ENCODE assay signal across 32 cellular contexts in the genomic region with DNA sequence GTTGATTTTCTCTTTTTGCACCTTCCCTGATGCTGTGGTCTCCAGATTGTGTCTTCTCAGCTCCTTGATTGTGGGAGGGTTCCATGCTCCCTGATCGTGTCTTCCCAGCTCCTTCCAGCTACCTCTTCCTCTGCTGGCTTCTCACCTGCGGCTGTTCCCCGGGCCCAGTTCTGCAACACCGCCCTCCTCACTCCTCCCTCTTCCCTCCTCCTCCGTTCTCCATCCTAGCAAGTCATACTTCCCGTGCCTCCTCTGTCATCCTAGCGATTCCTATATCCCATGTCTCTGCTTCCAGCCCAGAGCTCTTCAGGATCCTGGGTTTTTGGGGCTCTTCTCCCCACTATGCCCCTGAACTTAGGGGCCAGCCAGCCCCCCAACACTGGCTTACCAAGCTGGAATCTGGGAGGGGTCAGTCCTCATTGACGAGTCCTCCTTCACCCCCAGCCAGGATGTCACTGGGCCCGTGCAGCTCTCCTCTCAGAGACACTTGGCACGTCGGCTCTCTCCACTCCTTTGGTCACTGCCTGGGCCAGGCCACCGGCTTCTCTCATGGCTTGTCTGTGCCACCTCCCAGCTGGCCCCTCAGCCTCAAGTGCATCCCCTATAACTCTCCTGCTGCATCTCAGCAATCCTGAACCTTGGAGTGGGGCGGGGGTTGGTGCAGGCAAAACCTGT.
"Had no signal": no experiment of that assay in that cellular context is flagged by ENCODE, and none has a peak within 500 bp of the region (broad histone marks: within the 10 kb centered on the region; RNA-seq: fewer than 3 reads in every experiment).

No MANE protein-coding gene starts in this region.

- H2AFZ ChIP-seq: PC-9 had no signal

- H3K4me3 ChIP-seq: PC-9, SJSA1 had no signal

- H3K4me1 ChIP-seq: SJSA1 had no signal

- H3K36me3 ChIP-seq: SJSA1 had no signal

- H3K4me2 ChIP-seq: KMS-11, PC-9, SK-N-SH had no signal

- H3K9me3 ChIP-seq: SJSA1, SK-N-SH had no signal

- ATAC-seq: Panc1 had no signal

- H3K9ac ChIP-seq: KMS-11, SK-N-SH had no signal

- H3K27ac ChIP-seq: KMS-11, PC-9, SJSA1 had no signal

- DNase-seq: Karpas-422, MM.1S, MV-4-11, NCI-H1092, NCI-H1105, NCI-H1417, NCI-H1436, NCI-H146, NCI-H1694, NCI-H187, NCI-H1930, NCI-H2029 treated with DMSO at 0.1 percent for 48 hours, NCI-H2081 treated with DMSO at 0.1 percent for 48 hours, NCI-H2107, NCI-H2171, NCI-H226, NCI-H446 treated with DMSO at 0.1 percent for 48 hours, NCI-H510A, NCI-H524, NCI-H526, NCI-H69, NCI-H748 treated with DMSO at 0.1 percent for 48 hours, NCI-H82, PC-9, Right ventricle myocardium superior, RPMI8226, SHP77 treated with DMSO at 0.1 percent for 48 hours, SK-N-SH, SW 1271 had no signal
